20 cellular contexts compared by ENCODE assay signal in genomic region chr10:34607894-34608293, GRCh38.
DNase-seq lines count a peak whose midpoint lies in the region; ATAC-seq and TF ChIP-seq lines count a peak whose summit lies in the region.
"Had no signal": no experiment of that assay in that cellular context is flagged by ENCODE, and none has a peak within 500 bp of the region (broad histone marks: within the 10 kb centered on the region; RNA-seq: fewer than 3 reads in every experiment).

No MANE protein-coding gene starts in this region.

- H3K36me3 ChIP-seq in HEK293 (ENCODE audit: control insufficient read depth in 2 of 2, insufficient read depth in 1 of 2, low read length in 2 of 2) (no peaks in the 10 kb centered on the region), RWPE2 (ENCODE audit: low read depth) (no peaks in the 10 kb centered on the region)
- H3K36me3 ChIP-seq: left lung, neutrophil, suprapubic skin, uterus had no signal

- CTCF ChIA-PET in HEK293 (lab: Yijun Ruan, JAX): interaction anchor here (0.7 to 1.2 kb wide), 3 partner anchors 30 to 1393 kb away, joined by 3 to 5 read pairs (median 3); no protein-coding TSS in a partner anchor

- no peaks in the 10 kb centered on the region for H3K27me3 ChIP-seq in RWPE2 (ENCODE audit: insufficient read depth, poor library complexity, severe bottlenecking)
- H3K27me3 ChIP-seq: left lung, neutrophil, suprapubic skin, uterus had no signal

- H3K9me3 Mint-ChIP-seq in mesothelial cell of epicardium (no peaks in the 10 kb centered on the region), glutamatergic neuron (ENCODE audit: unreplicated experiment) (no peaks in the 10 kb centered on the region)
- H3K9me3 Mint-ChIP-seq: activated CD4-positive, alpha-beta T cell treated with anti-CD3 and anti-CD28 coated beads, Interleukin-2, amount 10 ng/mL, durations not matched to agents 24 days and 14 days had no signal

- H3K4me1 Mint-ChIP-seq in mesothelial cell of epicardium (peaks cover 19% of the 10 kb centered on the region), glutamatergic neuron (ENCODE audit: low read depth, unreplicated experiment) (peaks cover 3% of the 10 kb centered on the region)
- H3K4me1 Mint-ChIP-seq: activated CD4-positive, alpha-beta T cell treated with anti-CD3 and anti-CD28 coated beads, Interleukin-2, amount 10 ng/mL, durations not matched to agents 24 days and 14 days had no signal

- peak; percentile 61; the same call in 2 of the 3 replicates for ATAC-seq in RWPE2 (ENCODE audit: low read depth)
- ATAC-seq: left lung had no signal

- TF ChIP-seq CTCF in HEK293 (tag by site-specific recombination; IDR thresholded peaks at IDR 0.05) (no peak), RWPE2 (IDR thresholded peaks at IDR 0.05; ENCODE audit: poor library complexity, severe bottlenecking) (no peak), mesothelial cell of epicardium (IDR thresholded peaks at IDR 0.05; ENCODE audit: unreplicated experiment) (no peak), glutamatergic neuron (IDR thresholded peaks at IDR 0.05; ENCODE audit: partially characterized antibody, unreplicated experiment) (no peak)

- POLR2A ChIA-PET in HEK293 (lab: Yijun Ruan, JAX): no interaction called here

- H3K27ac Mint-ChIP-seq in mesothelial cell of epicardium (peak overlapping the region; percentile 3), glutamatergic neuron (ENCODE audit: unreplicated experiment) (no peak overlapping the region)
- H3K27ac Mint-ChIP-seq: activated CD4-positive, alpha-beta T cell treated with anti-CD3 and anti-CD28 coated beads, Interleukin-2, amount 10 ng/mL, durations not matched to agents 24 days and 14 days had no signal

- H3K4me1 ChIP-seq in HEK293 (ENCODE audit: control insufficient read depth, insufficient read depth, low read length) (peaks cover 8% of the 10 kb centered on the region; the same call in 1 of the 2 replicates), RWPE2 (ENCODE audit: insufficient read depth, poor library complexity, severe bottlenecking) (peaks cover 8% of the 10 kb centered on the region)
- H3K4me1 ChIP-seq: left lung, uterus had no signal

- H3K4me3 Mint-ChIP-seq in mesothelial cell of epicardium (no peak overlapping the region), glutamatergic neuron (ENCODE audit: unreplicated experiment) (no peak overlapping the region)
- H3K4me3 Mint-ChIP-seq: activated CD4-positive, alpha-beta T cell treated with anti-CD3 and anti-CD28 coated beads, Interleukin-2, amount 10 ng/mL, durations not matched to agents 24 days and 14 days had no signal

- no peaks in the 10 kb centered on the region for H3K27me3 Mint-ChIP-seq in mesothelial cell of epicardium (ENCODE audit: low read depth)
- H3K27me3 Mint-ChIP-seq in glutamatergic neuron (ENCODE audit: unreplicated experiment): no peaks in the 10 kb centered on the region

- H3K27ac ChIP-seq in HEK293 (ENCODE audit: extremely low read depth, low read depth, low read length) (no peak overlapping the region), RWPE2 (ENCODE audit: poor library complexity, severe bottlenecking) (no peak overlapping the region)
- H3K27ac ChIP-seq: C4-2B, left lung, neutrophil, suprapubic skin, uterus had no signal

- H3K4me3 ChIP-seq in HEK293 (ENCODE audit: low read depth, low read length) (no peak overlapping the region), RWPE2 (ENCODE audit: severe bottlenecking) (no peak overlapping the region)
- H3K4me3 ChIP-seq: left lung, suprapubic skin, uterus had no signal

- DNase-seq in NCI-H345 (lab: John Stamatoyannopoulos, UW): peak; percentile 18
- DNase-seq in NCI-H345 treated with DMSO at 0.1 percent for 48 hours (lab: John Stamatoyannopoulos, UW; ENCODE audit: unreplicated experiment): no peak
- no peak for DNase-seq in RWPE2 (ENCODE audit: low spot score)
- no peak for DNase-seq in mesothelial cell of epicardium (ENCODE audit: low spot score in 2 of 2, unreplicated experiment in 2 of 2)
- no peak for DNase-seq in glutamatergic neuron
- no peak for DNase-seq in KG1 (lab: John Stamatoyannopoulos, UW)
- DNase-seq in cardiac septum (ENCODE audit: low spot score): no peak
- DNase-seq: ACHN; activated CD4-positive, alpha-beta T cell treated with anti-CD3 and anti-CD28 coated beads, Interleukin-2, amount 10 ng/mL, durations not matched to agents 24 days and 14 days; cerebellar nuclear complex; effector memory CD4-positive, alpha-beta T cell; left lung; MV-4-11; RPMI8226; stimulated activated CD4-positive, alpha-beta T cell treated with anti-CD3 and anti-CD28 coated beads, Interleukin-12 subunit alpha, Interleukin-12 subunit beta, amount 100 ng/mL, for 4 hours; uterus had no signal

- intact Hi-C loops in cardiac septum (cut with DNase I): no loop called here

- H3K9me3 ChIP-seq in HEK293 (ENCODE audit: control insufficient read depth, insufficient read depth, low read depth, low read length) (no peaks in the 10 kb centered on the region), RWPE2 (ENCODE audit: severe bottlenecking) (no peaks in the 10 kb centered on the region)
- H3K9me3 ChIP-seq: left lung, neutrophil, suprapubic skin, uterus had no signal

- no peaks in the 10 kb centered on the region for H3K36me3 Mint-ChIP-seq in mesothelial cell of epicardium
- H3K36me3 Mint-ChIP-seq in glutamatergic neuron (ENCODE audit: unreplicated experiment): no peaks in the 10 kb centered on the region

TF ChIP-seq in HEK293, 187 proteins besides CTCF, POLR2A, EP300 and RAD21:
- TF ChIP-seq ZNF701 (tag by site-specific recombination; IDR thresholded peaks at IDR 0.05) (no peak), ZSCAN30 (tag by site-specific recombination; IDR thresholded peaks at IDR 0.05) (0 out of 2 replicates have a peak, but pooled peaks have one; percentile 17)
